ENCODE assay signal across 8 cellular contexts in the genomic region with DNA sequence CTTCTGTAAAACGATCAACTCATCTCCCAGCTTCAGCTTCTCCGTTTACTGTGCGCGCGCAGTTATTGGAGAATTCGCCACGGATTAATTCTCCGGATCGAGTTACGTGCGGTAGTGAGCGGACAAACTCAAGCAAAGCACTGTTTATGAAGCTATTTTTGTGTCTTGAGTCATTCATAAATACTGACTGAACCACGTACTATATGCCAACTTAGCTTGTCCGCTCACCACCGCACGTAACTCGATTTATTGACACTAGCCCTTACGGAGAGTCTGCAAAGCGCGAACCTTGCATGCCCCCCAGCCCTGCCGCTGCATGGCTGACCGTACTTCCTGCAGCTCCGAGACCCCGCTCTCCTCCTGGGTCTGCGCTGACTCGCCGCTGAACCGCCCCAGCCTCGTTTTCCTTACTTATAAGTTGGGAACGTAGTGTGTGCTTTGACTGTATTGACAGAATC. TPM values are rescaled to one million over a fixed set of nuclear protein-coding genes. Genes with fewer than 3 reads are reported as not detected.
DNase-seq lines count a peak whose midpoint lies in the region; ATAC-seq, FAIRE-seq and TF ChIP-seq lines count a peak whose summit lies in the region.

No MANE protein-coding gene starts in this region.

- peaks cover 5% of the 10 kb centered on the region for H4K20me1 ChIP-seq in hepatocyte (ENCODE audit: insufficient read depth, poor library complexity, severe bottlenecking)

- peaks cover 0 to 25% of the 10 kb centered on the region in 2 donors for H3K4me1 ChIP-seq in adrenal gland (replicated peaks in 1 of 2)
- H3K4me1 ChIP-seq in hepatocyte (ENCODE audit: insufficient read depth) = peaks cover 28% of the 10 kb centered on the region

- H3K36me3 ChIP-seq in adrenal gland (replicated peaks in 1 of 2) (no peaks in the 10 kb centered on the region), hepatocyte (replicated peaks; ENCODE audit: insufficient read depth, low read depth) (no peaks in the 10 kb centered on the region)

- H3K27ac ChIP-seq in adrenal gland (peak overlapping the region in 4 of 5 donors; percentile 83 to 96 (median 92)), hepatocyte (peak overlapping the region; percentile 91)

- DNase-seq in activated CD4-positive, alpha-beta T cell treated with anti-CD3 and anti-CD28 coated beads, Interleukin-2, amount 10 ng/mL, durations not matched to agents 7 days and 5 days = peak; percentile 26
- DNase-seq in activated CD4-positive, alpha-beta T cell treated with anti-CD3 and anti-CD28 coated beads, Interleukin-2, amount 50 U/mL, for 1 hour = no peak
- DNase-seq in NCI-H345 (lab: John Stamatoyannopoulos, UW) = peak; percentile 81
- DNase-seq in adrenal gland = peak in 4 of 7 donors; percentile 41 to 42 (median 41)
- DNase-seq in hepatocyte (ENCODE audit: low spot score) = peak; percentile 44
- no peak for DNase-seq in skeletal muscle cell (ENCODE audit: low read depth)
- DNase-seq in GM19239 (ENCODE audit: insufficient read length, low spot score) = no peak

- H3K27me3 Mint-ChIP-seq in activated CD4-positive, alpha-beta T cell treated with anti-CD3 and anti-CD28 coated beads, Interleukin-2, amount 10 ng/mL, durations not matched to agents 7 days and 5 days = peaks cover 5% of the 10 kb centered on the region

- no peaks in the 10 kb centered on the region for H3K9me3 ChIP-seq in adrenal gland (replicated peaks in 1 of 3)
- no peaks in the 10 kb centered on the region for H3K9me3 ChIP-seq in hepatocyte (ENCODE audit: low read depth)

- intact Hi-C loops in adrenal gland (cut with DNase I) = loop anchor here (2.0 to 5.0 kb wide), 2 partner anchors 70 to 71 kb away; a partner anchor contains a TSS

- H3K9me3 Mint-ChIP-seq in activated CD4-positive, alpha-beta T cell treated with anti-CD3 and anti-CD28 coated beads, Interleukin-2, amount 10 ng/mL, durations not matched to agents 7 days and 5 days = no peaks in the 10 kb centered on the region

- H3K4me1 Mint-ChIP-seq in activated CD4-positive, alpha-beta T cell treated with anti-CD3 and anti-CD28 coated beads, Interleukin-2, amount 10 ng/mL, durations not matched to agents 7 days and 5 days = peaks cover 47% of the 10 kb centered on the region

- peak overlapping the region; percentile 95 for H2AFZ ChIP-seq in hepatocyte

- TF ChIP-seq POLR2A in adrenal gland (IDR thresholded peaks at IDR 0.05) = no peak

- peak overlapping the region; percentile 79 for H3K4me2 ChIP-seq in hepatocyte

- peak overlapping the region; percentile 85 for H3K27ac Mint-ChIP-seq in activated CD4-positive, alpha-beta T cell treated with anti-CD3 and anti-CD28 coated beads, Interleukin-2, amount 10 ng/mL, durations not matched to agents 7 days and 5 days

- peaks cover 51% of the 10 kb centered on the region for H3K79me2 ChIP-seq in hepatocyte

- H3K4me3 ChIP-seq in adrenal gland = peak overlapping the region; percentile 36 to 93 (median 77)
- H3K4me3 ChIP-seq in hepatocyte = peak overlapping the region; percentile 97
- H3K4me3 ChIP-seq in skeletal muscle cell (ENCODE audit: low read depth, low read length) = peak overlapping the region; percentile 88

- H3K4me3 Mint-ChIP-seq in activated CD4-positive, alpha-beta T cell treated with anti-CD3 and anti-CD28 coated beads, Interleukin-2, amount 10 ng/mL, durations not matched to agents 7 days and 5 days = peak overlapping the region; percentile 95

- H3K36me3 Mint-ChIP-seq in activated CD4-positive, alpha-beta T cell treated with anti-CD3 and anti-CD28 coated beads, Interleukin-2, amount 10 ng/mL, durations not matched to agents 7 days and 5 days (ENCODE audit: low read depth) = peaks cover 15% of the 10 kb centered on the region

- TF ChIP-seq CTCF in adrenal gland (IDR thresholded peaks at IDR 0.05) = no peak
- no peak for TF ChIP-seq CTCF in hepatocyte (IDR thresholded peaks at IDR 0.05; ENCODE audit: poor library complexity)

- 0 to 1% (median 0%) methylated on average over 23 to 30 of the region's 30 CpGs for WGBS in adrenal gland, 4 donors
- under 1% methylated on average over 30 of the region's 30 CpGs for WGBS in hepatocyte (ENCODE audit: low lambda C conversion rate, missing lambda C conversion rate)

- FAIRE-seq in GM19239 (lab: Jason Lieb, UNC) = no peak

- CTCF ChIA-PET in activated CD4-positive, alpha-beta T cell treated with anti-CD3 and anti-CD28 coated beads, Interleukin-2, amount 10 ng/mL, durations not matched to agents 7 days and 5 days (lab: Charles Lee) = interaction anchor here (0.7 to 2.9 kb wide), 15 partner anchors 11 to 649 kb away, joined by 3 to 28 read pairs (median 6); a partner anchor contains a TSS

- H3K27me3 ChIP-seq in adrenal gland (no peaks in the 10 kb centered on the region), hepatocyte (no peaks in the 10 kb centered on the region)

- no peaks in the 10 kb centered on the region for H3K9me2 ChIP-seq in hepatocyte (replicated peaks; ENCODE audit: insufficient read depth)

- peak; percentile 20 for ATAC-seq in HG02678 (IDR thresholded peaks at IDR 0.05; ENCODE audit: unreplicated experiment)

- POLR2A ChIA-PET in activated CD4-positive, alpha-beta T cell treated with anti-CD3 and anti-CD28 coated beads, Interleukin-2, amount 10 ng/mL, durations not matched to agents 7 days and 5 days (lab: Charles Lee) = interaction anchor here (0.6 to 0.9 kb wide), 2 partner anchors 28 to 159 kb away, joined by 3 to 5 read pairs; no protein-coding TSS in a partner anchor

RNA-seq across cellular contexts. Expression of a gene that starts 0.8 kb away (rescaled TPM):
- total RNA-seq in activated CD4-positive, alpha-beta T cell treated with anti-CD3 and anti-CD28 coated beads, Interleukin-2, amount 10 ng/mL, durations not matched to agents 7 days and 5 days = 10 to 100 TPM; 50.0 to 55.9 TPM
- total RNA-seq in adrenal gland (10 to 100 TPM; 11.8 to 28.9 (median 22.6) TPM), hepatocyte (31.1 and 41.6 TPM in 2 replicates)
- polyA plus RNA-seq in adrenal gland (10 to 100 TPM; 20.2 to 28.3 (median 24.2) TPM), hepatocyte (30.0 and 31.8 TPM in 2 replicates)

RNA-seq across cellular contexts. Expression of a gene that starts 18.1 kb away (rescaled TPM):
- total RNA-seq in activated CD4-positive, alpha-beta T cell treated with anti-CD3 and anti-CD28 coated beads, Interleukin-2, amount 10 ng/mL, durations not matched to agents 7 days and 5 days = under 1 TPM; 0.48 to 0.72 TPM
- total RNA-seq in adrenal gland (10 to 100 TPM in 6 of 8 donors, 1 to 10 TPM in 2; 6.0 to 28.4 (median 10.9) TPM), hepatocyte (43.9 and 48.6 TPM in 2 replicates)
- polyA plus RNA-seq in adrenal gland (1 to 10 TPM; 4.6 to 7.3 (median 4.8) TPM), hepatocyte (44.6 and 49.5 TPM in 2 replicates)

Comparison
In these comparisons a context has a peak if more than half of its experiments do, and no peak if none do; other contexts are left out.
1. DNase-seq: peak in activated CD4-positive, alpha-beta T cell treated with anti-CD3 and anti-CD28 coated beads, Interleukin-2, amount 10 ng/mL, durations not matched to agents 7 days and 5 days (single experiment), NCI-H345 (single experiment), adrenal gland (4 of 7) and hepatocyte (single experiment); none in activated CD4-positive, alpha-beta T cell treated with anti-CD3 and anti-CD28 coated beads, Interleukin-2, amount 50 U/mL, for 1 hour (single experiment), skeletal muscle cell (single experiment) and GM19239 (single experiment).
2. RNA of a gene that starts 18.1 kb away (total RNA-seq): 43.9 to 48.6 TPM in hepatocyte and 6.0 to 28.4 TPM in adrenal gland; 0.48 to 0.72 TPM in activated CD4-positive, alpha-beta T cell treated with anti-CD3 and anti-CD28 coated beads, Interleukin-2, amount 10 ng/mL, durations not matched to agents 7 days and 5 days; every median in the first group is over 4 times any median in the second.
3. Peak in every context shown above with its lines, with median percentiles within 50 percentile points of each other: H3K4me3 ChIP-seq.